ENCODE assay signal across 9 cellular contexts in genomic region chr15:76576526-76577279, GRCh38.
DNase-seq lines count a peak whose midpoint lies in the region; ATAC-seq, FAIRE-seq and TF ChIP-seq lines count a peak whose summit lies in the region.
"Had no signal": no experiment of that assay in that cellular context is flagged by ENCODE, and none has a peak within 500 bp of the region (broad histone marks: within the 10 kb centered on the region; RNA-seq: fewer than 3 reads in every experiment).

No MANE protein-coding gene starts in this region.

- TF ChIP-seq CTCF in astrocyte of the cerebellum (IDR thresholded peaks at IDR 0.05; ENCODE audit: low read depth, low read length, missing control alignments) (no peak), hepatocyte (IDR thresholded peaks at IDR 0.05; ENCODE audit: poor library complexity) (no peak)

- H2AFZ ChIP-seq in hepatocyte: no peak overlapping the region

- no peaks in the 10 kb centered on the region for H3K9me2 ChIP-seq in hepatocyte (replicated peaks; ENCODE audit: insufficient read depth)

- peaks cover 9% of the 10 kb centered on the region for H3K9me3 Mint-ChIP-seq in stimulated activated memory B cell treated with anti-CD40 and anti-IgM and Interleukin-4, amounts not matched to agents 10 μg/mL and 1 μg/mL and 100 μg/mL, for 72 hours

- H3K79me2 ChIP-seq in hepatocyte: no peaks in the 10 kb centered on the region

- no peak overlapping the region for H3K4me3 ChIP-seq in astrocyte of the cerebellum (ENCODE audit: low read depth, low read length)
- no peak overlapping the region for H3K4me3 ChIP-seq in hepatocyte

- WGBS in hepatocyte (ENCODE audit: low lambda C conversion rate, missing lambda C conversion rate): 87% methylated on average over 9 of the region's 9 CpGs

- H3K36me3 ChIP-seq in hepatocyte (replicated peaks; ENCODE audit: insufficient read depth, low read depth): no peaks in the 10 kb centered on the region

- no peaks in the 10 kb centered on the region for H3K9me3 ChIP-seq in hepatocyte (ENCODE audit: low read depth)

- no peaks in the 10 kb centered on the region for H3K4me1 ChIP-seq in hepatocyte (ENCODE audit: insufficient read depth)

- peak overlapping the region; percentile 59 for H3K27ac Mint-ChIP-seq in stimulated activated memory B cell treated with anti-CD40 and anti-IgM and Interleukin-4, amounts not matched to agents 10 μg/mL and 1 μg/mL and 100 μg/mL, for 72 hours

- no peak overlapping the region for H3K27ac ChIP-seq in hepatocyte

- peaks cover 43% of the 10 kb centered on the region for H3K4me1 Mint-ChIP-seq in stimulated activated memory B cell treated with anti-CD40 and anti-IgM and Interleukin-4, amounts not matched to agents 10 μg/mL and 1 μg/mL and 100 μg/mL, for 72 hours

- peak; percentile 55 for FAIRE-seq in GM19239 (lab: Jason Lieb, UNC)

- in situ Hi-C loops in astrocyte of the cerebellum (cut with HindIII; ENCODE audit: low sequenced_read_pairs): no loop called here

- H3K27me3 ChIP-seq in hepatocyte: no peaks in the 10 kb centered on the region

- no peak for DNase-seq in GM19239 (ENCODE audit: insufficient read length, low spot score)
- peak; percentile 79 for DNase-seq in astrocyte of the cerebellum (ENCODE audit: low read depth)
- DNase-seq in hepatocyte (ENCODE audit: low spot score): peak; percentile 34
- no peak for DNase-seq in SK-N-DZ (ENCODE audit: low spot score)
- DNase-seq: foreskin melanocyte had no signal

- peak; percentile 67 for ATAC-seq in stimulated activated memory B cell treated with anti-CD40 and anti-IgM and Interleukin-4, amounts not matched to agents 10 μg/mL and 1 μg/mL and 100 μg/mL, for 72 hours
- ATAC-seq in HG03135 (IDR thresholded peaks at IDR 0.05; ENCODE audit: unreplicated experiment) (no peak), HG02588 (IDR thresholded peaks at IDR 0.05; ENCODE audit: unreplicated experiment) (no peak), GM19023 (IDR thresholded peaks at IDR 0.05; ENCODE audit: unreplicated experiment) (no peak)

- no peak overlapping the region for H3K4me2 ChIP-seq in hepatocyte

- H3K36me3 Mint-ChIP-seq in stimulated activated memory B cell treated with anti-CD40 and anti-IgM and Interleukin-4, amounts not matched to agents 10 μg/mL and 1 μg/mL and 100 μg/mL, for 72 hours: peaks cover 16% of the 10 kb centered on the region

- no peaks in the 10 kb centered on the region for H4K20me1 ChIP-seq in hepatocyte (ENCODE audit: insufficient read depth, poor library complexity, severe bottlenecking)

- no peaks in the 10 kb centered on the region for H3K27me3 Mint-ChIP-seq in stimulated activated memory B cell treated with anti-CD40 and anti-IgM and Interleukin-4, amounts not matched to agents 10 μg/mL and 1 μg/mL and 100 μg/mL, for 72 hours

- no peak overlapping the region for H3K4me3 Mint-ChIP-seq in stimulated activated memory B cell treated with anti-CD40 and anti-IgM and Interleukin-4, amounts not matched to agents 10 μg/mL and 1 μg/mL and 100 μg/mL, for 72 hours

Comparison
In these comparisons a context has a peak if more than half of its experiments do, and no peak if none do; other contexts are left out.
1. DNase-seq: peak in astrocyte of the cerebellum (single experiment) and hepatocyte (single experiment); none in GM19239 (single experiment) and SK-N-DZ (single experiment).